ENCODE assay signal across 15 cellular contexts in genomic region chr11:120025606-120026335, GRCh38.
DNase-seq lines count a peak whose midpoint lies in the region; ATAC-seq and TF ChIP-seq lines count a peak whose summit lies in the region.
"Had no signal": no experiment of that assay in that cellular context is flagged by ENCODE, and none has a peak within 500 bp of the region (broad histone marks: within the 10 kb centered on the region; RNA-seq: fewer than 3 reads in every experiment).

No MANE protein-coding gene starts in this region.

- no peaks in the 10 kb centered on the region for H3K4me1 ChIP-seq in left lung
- H3K4me1 ChIP-seq in vagina: no peaks in the 10 kb centered on the region
- H3K4me1 ChIP-seq: A549 had no signal

- CTCF ChIA-PET in activated CD8-positive, alpha-beta memory T cell treated with anti-CD3 and anti-CD28 coated beads, Interleukin-2, amount 10 ng/mL, durations not matched to agents 7 days and 5 days (lab: Charles Lee): no interaction called here

- H3K27me3 ChIP-seq in left lung (peaks cover 0 to 58% of the 10 kb centered on the region in 2 donors), vagina (no peaks in the 10 kb centered on the region)

- peak; percentile 23 for DNase-seq in activated CD8-positive, alpha-beta memory T cell treated with anti-CD3 and anti-CD28 coated beads, Interleukin-2, amount 10 ng/mL, durations not matched to agents 7 days and 5 days
- DNase-seq in activated CD8-positive, alpha-beta memory T cell treated with anti-CD3 and anti-CD28 coated beads, Interleukin-2, amount 50 U/mL, for 48 hours: no peak
- DNase-seq in NCI-H2029 treated with DMSO at 0.1 percent for 48 hours (lab: John Stamatoyannopoulos, UW) (peak; percentile 36), left lung (peak in 1 of 2 donors; percentile 77), vagina (ENCODE audit: extremely low spot score in 2 of 2) (peak; percentile 67 to 81), NCI-H446 treated with DMSO at 0.1 percent for 48 hours (lab: John Stamatoyannopoulos, UW) (no peak)
- DNase-seq: KBM-7, NCI-H1417, NCI-H187 treated with DMSO at 0.1 percent for 48 hours had no signal

- no peaks in the 10 kb centered on the region for H3K36me3 Mint-ChIP-seq in activated CD8-positive, alpha-beta memory T cell treated with anti-CD3 and anti-CD28 coated beads, Interleukin-2, amount 10 ng/mL, durations not matched to agents 7 days and 5 days

- H3K27me3 Mint-ChIP-seq in activated CD8-positive, alpha-beta memory T cell treated with anti-CD3 and anti-CD28 coated beads, Interleukin-2, amount 10 ng/mL, durations not matched to agents 7 days and 5 days: peaks cover 6% of the 10 kb centered on the region

- no peak overlapping the region for H3K27ac ChIP-seq in left lung
- H3K27ac ChIP-seq in vagina: no peak overlapping the region
- H3K27ac ChIP-seq: A549; BLaER1 treated with 17β-estradiol and CSF1 and Interleukin-3, amounts not matched to agents 10 nM and 100 nM had no signal

- peaks cover 2% of the 10 kb centered on the region for H3K4me1 Mint-ChIP-seq in activated CD8-positive, alpha-beta memory T cell treated with anti-CD3 and anti-CD28 coated beads, Interleukin-2, amount 10 ng/mL, durations not matched to agents 7 days and 5 days

- TF ChIP-seq CTCF in left lung (IDR thresholded peaks at IDR 0.05) (no peak), vagina (IDR thresholded peaks at IDR 0.05) (no peak)

- intact Hi-C loops in left lung (cut with DNase I) (no loop called here), vagina (cut with DNase I) (no loop called here)

- ATAC-seq in activated CD8-positive, alpha-beta memory T cell treated with anti-CD3 and anti-CD28 coated beads, Interleukin-2, amount 10 ng/mL, durations not matched to agents 7 days and 5 days: no peak
- peak; percentile 18 for ATAC-seq in left lung
- no peak for ATAC-seq in GM18861 (IDR thresholded peaks at IDR 0.05; ENCODE audit: unreplicated experiment)
- ATAC-seq: A549, HCT116, Panc1, Right ventricle myocardium inferior had no signal

- no peak for TF ChIP-seq POLR2A in vagina (IDR thresholded peaks at IDR 0.05)

- H3K9me3 ChIP-seq in left lung: no peaks in the 10 kb centered on the region
- no peaks in the 10 kb centered on the region for H3K9me3 ChIP-seq in vagina
- H3K9me3 ChIP-seq: A549 had no signal

- H3K27ac Mint-ChIP-seq in activated CD8-positive, alpha-beta memory T cell treated with anti-CD3 and anti-CD28 coated beads, Interleukin-2, amount 10 ng/mL, durations not matched to agents 7 days and 5 days: no peak overlapping the region

- H3K4me3 ChIP-seq in left lung: no peak overlapping the region
- H3K4me3 ChIP-seq in vagina: no peak overlapping the region
- H3K4me3 ChIP-seq: A549; BLaER1 treated with 17β-estradiol and CSF1 and Interleukin-3, amounts not matched to agents 10 nM and 100 nM had no signal

- H3K4me3 Mint-ChIP-seq in activated CD8-positive, alpha-beta memory T cell treated with anti-CD3 and anti-CD28 coated beads, Interleukin-2, amount 10 ng/mL, durations not matched to agents 7 days and 5 days: no peak overlapping the region

- H3K36me3 ChIP-seq in left lung (no peaks in the 10 kb centered on the region), vagina (no peaks in the 10 kb centered on the region)
- H3K36me3 ChIP-seq: BLaER1 treated with 17β-estradiol and CSF1 and Interleukin-3, amounts not matched to agents 10 nM and 100 nM had no signal

- H3K9me3 Mint-ChIP-seq in activated CD8-positive, alpha-beta memory T cell treated with anti-CD3 and anti-CD28 coated beads, Interleukin-2, amount 10 ng/mL, durations not matched to agents 7 days and 5 days (ENCODE audit: low read depth): no peaks in the 10 kb centered on the region

Comparison
In these comparisons a context has a peak if more than half of its experiments do, and no peak if none do; other contexts are left out.
1. DNase-seq: peak in activated CD8-positive, alpha-beta memory T cell treated with anti-CD3 and anti-CD28 coated beads, Interleukin-2, amount 10 ng/mL, durations not matched to agents 7 days and 5 days (single experiment), NCI-H2029 treated with DMSO at 0.1 percent for 48 hours (single experiment) and vagina (2 of 2); none in activated CD8-positive, alpha-beta memory T cell treated with anti-CD3 and anti-CD28 coated beads, Interleukin-2, amount 50 U/mL, for 48 hours (single experiment) and NCI-H446 treated with DMSO at 0.1 percent for 48 hours (single experiment).